9 cellular contexts compared by ENCODE assay signal in genomic region chr6:83514877-83515466, GRCh38. TPM values are rescaled to one million over a fixed set of nuclear protein-coding genes. Genes with fewer than 3 reads are reported as not detected.
DNase-seq lines count a peak whose midpoint lies in the region; ATAC-seq, FAIRE-seq and TF ChIP-seq lines count a peak whose summit lies in the region.
"Had no signal": no experiment of that assay in that cellular context is flagged by ENCODE, and none has a peak within 500 bp of the region (broad histone marks: within the 10 kb centered on the region; RNA-seq: fewer than 3 reads in every experiment).

No MANE protein-coding gene starts in this region.

- ATAC-seq in esophagus mucosa (peak; percentile 57), HG03095 (IDR thresholded peaks at IDR 0.05; ENCODE audit: unreplicated experiment) (no peak)

- no peaks in the 10 kb centered on the region for H3K36me3 Mint-ChIP-seq in osteocyte (ENCODE audit: unreplicated experiment)
- H3K36me3 Mint-ChIP-seq: activated naive CD8-positive, alpha-beta T cell had no signal

- H3K79me2 ChIP-seq in KMS-11 (ENCODE audit: insufficient read depth, low read depth): no peaks in the 10 kb centered on the region

- H3K4me1 ChIP-seq in KMS-11 (ENCODE audit: low read depth, poor library complexity, severe bottlenecking): no peaks in the 10 kb centered on the region

- H3K4me3 ChIP-seq in KMS-11 (IDR thresholded peaks at IDR 0.05; ENCODE audit: insufficient read depth, low read depth, low read length): no peak overlapping the region

- peaks cover 42% of the 10 kb centered on the region for H3K4me1 Mint-ChIP-seq in osteocyte (ENCODE audit: unreplicated experiment)

- DNase-seq in NCI-H82 (lab: John Stamatoyannopoulos, UW) (peak; percentile 55), NCI-H82 treated with DMSO at 0.1 percent for 48 hours (lab: John Stamatoyannopoulos, UW; ENCODE audit: unreplicated experiment) (no peak), GM19239 (ENCODE audit: insufficient read length, low spot score) (no peak), SK-N-DZ (ENCODE audit: low spot score) (peak; percentile 55), osteocyte (ENCODE audit: extremely low spot score, unreplicated experiment) (no peak)

- no peaks in the 10 kb centered on the region for H4K20me1 ChIP-seq in KMS-11 (ENCODE audit: insufficient read depth)

- no peak overlapping the region for H3K27ac Mint-ChIP-seq in osteocyte (ENCODE audit: unreplicated experiment)
- H3K27ac Mint-ChIP-seq: activated naive CD8-positive, alpha-beta T cell had no signal

- peak; percentile 78 for FAIRE-seq in GM19239 (lab: Jason Lieb, UNC)

- H3K9me3 Mint-ChIP-seq in osteocyte (ENCODE audit: unreplicated experiment): no peaks in the 10 kb centered on the region

- H3K27me3 ChIP-seq in KMS-11 (ENCODE audit: insufficient read depth, low read depth): no peaks in the 10 kb centered on the region

- no peaks in the 10 kb centered on the region for H3K36me3 ChIP-seq in KMS-11 (ENCODE audit: insufficient read depth)

- no peak overlapping the region for H2AFZ ChIP-seq in KMS-11 (ENCODE audit: low read depth)

- no peak overlapping the region for H3K27ac ChIP-seq in KMS-11

- no peak overlapping the region for H3K4me3 Mint-ChIP-seq in osteocyte (ENCODE audit: unreplicated experiment)
- H3K4me3 Mint-ChIP-seq: activated naive CD8-positive, alpha-beta T cell had no signal

- H3K27me3 Mint-ChIP-seq in osteocyte (ENCODE audit: unreplicated experiment): no peaks in the 10 kb centered on the region

- no peak overlapping the region for H3K4me2 ChIP-seq in KMS-11

- TF ChIP-seq CTCF in KMS-11 (conservative IDR thresholded peaks at IDR 0.05; ENCODE audit: low read depth, low read length): peak; percentile 88
- peak; percentile 86 for TF ChIP-seq CTCF in osteocyte (IDR thresholded peaks at IDR 0.05)

- no peak overlapping the region for H3K9ac ChIP-seq in KMS-11

RNA-seq across cellular contexts. Expression of gene PRSS35, which starts 2.6 kb away (rescaled TPM):
- polyA plus RNA-seq in SK-N-DZ (2014; cell fraction: cytosol; rRNA removed): 1.2 and 1.3 TPM in 2 replicates
- polyA plus RNA-seq in SK-N-DZ (2014; cell fraction: nucleus; rRNA removed): 0.40 and 0.42 TPM in 2 replicates
- total RNA-seq in esophagus mucosa: not detected
- 24.5 and 26.5 TPM in 2 replicates for total RNA-seq in osteocyte

Comparison
In these comparisons a context has a peak if more than half of its experiments do, and no peak if none do; other contexts are left out.
1. DNase-seq: peak in NCI-H82 (single experiment) and SK-N-DZ (single experiment); none in NCI-H82 treated with DMSO at 0.1 percent for 48 hours (single experiment), GM19239 (single experiment) and osteocyte (single experiment).
2. RNA of gene PRSS35, which starts 2.6 kb away (total RNA-seq): 24.5 to 26.5 TPM in osteocyte; not detected in esophagus mucosa (single experiment); every median in the first group is over 10 times any median in the second.